22 cellular contexts compared by ENCODE assay signal in the genomic region with DNA sequence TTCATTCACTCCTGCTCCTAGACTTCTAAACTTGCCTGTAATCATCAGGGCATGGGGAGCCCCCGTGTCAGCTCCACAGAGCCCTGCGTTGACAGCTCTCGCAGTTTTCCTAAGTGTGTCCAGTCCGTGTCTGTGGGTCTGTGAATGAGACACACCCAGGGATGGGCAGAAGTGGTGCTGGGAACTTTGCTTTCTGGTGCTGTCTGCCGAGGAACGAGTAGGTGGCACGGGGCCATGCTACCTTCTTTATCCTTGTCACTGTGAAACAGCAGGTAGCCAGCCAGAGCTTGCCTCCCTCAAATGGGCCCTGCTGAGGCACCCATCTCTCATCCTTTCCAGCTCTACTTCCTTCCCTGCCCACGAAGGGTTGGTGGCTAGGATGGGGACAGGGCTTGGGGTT.
"Had no signal": no experiment of that assay in that cellular context is flagged by ENCODE, and none has a peak within 500 bp of the region (broad histone marks: within the 10 kb centered on the region; RNA-seq: fewer than 3 reads in every experiment).

No MANE protein-coding gene starts in this region.

- H3K9me3 ChIP-seq: MG63, SK-N-SH had no signal

- H3K27me3 ChIP-seq: MG63 had no signal

- H3K9ac ChIP-seq: SK-N-SH had no signal

- DNase-seq: IMR-90, Karpas-422, KG1, MG63, NCI-H1092, NCI-H1105 treated with DMSO at 0.1 percent for 48 hours, NCI-H1417 treated with DMSO at 0.1 percent for 48 hours, NCI-H146, NCI-H1694 treated with DMSO at 0.1 percent for 48 hours, NCI-H1930, NCI-H2081, NCI-H2107, NCI-H226, NCI-H446, NCI-H510A, NCI-H524 treated with DMSO at 0.1 percent for 48 hours, NCI-H69, NCI-H774, RPMI8226, SHP77, SK-N-SH had no signal

- ATAC-seq: HepG2 had no signal

- H3K4me2 ChIP-seq: SK-N-SH had no signal
